ENCODE assay signal across 9 cellular contexts in genomic region chr7:100829150-100829716, GRCh38. TPM values are rescaled to one million over a fixed set of nuclear protein-coding genes. Genes with fewer than 3 reads are reported as not detected.
DNase-seq lines count a peak whose midpoint lies in the region; ATAC-seq and TF ChIP-seq lines count a peak whose summit lies in the region.
"Had no signal": no experiment of that assay in that cellular context is flagged by ENCODE, and none has a peak within 500 bp of the region (broad histone marks: within the 10 kb centered on the region; RNA-seq: fewer than 3 reads in every experiment).

No MANE protein-coding gene starts in this region.

- H3K27ac ChIP-seq in HUES6 (ENCODE audit: low read depth, low read length): no peak overlapping the region; the same call in 1 of the 2 replicates
- peak overlapping the region; percentile 91 for H3K27ac ChIP-seq in left ventricle myocardium inferior (replicated peaks)
- no peak overlapping the region for H3K27ac ChIP-seq in trophoblast cell (ENCODE audit: low read depth, low read length)

- peak overlapping the region; percentile 38 for H3K18ac ChIP-seq in trophoblast cell (ENCODE audit: low read length)

- no peak overlapping the region for H3K23ac ChIP-seq in trophoblast cell (ENCODE audit: low read length)

- intact Hi-C loops in left ventricle myocardium inferior (cut with micrococcal nuclease): no loop called here

- H3K4me3 ChIP-seq in HUES6 (ENCODE audit: low read depth, low read length): peak overlapping the region; percentile 96; the same call in 1 of the 2 replicates
- H3K4me3 ChIP-seq in left ventricle myocardium inferior: peak overlapping the region; percentile 72
- no peak overlapping the region for H3K4me3 ChIP-seq in trophoblast cell (ENCODE audit: low read depth, low read length)
- H3K4me3 ChIP-seq: MG63 had no signal

- H3K4me1 ChIP-seq in HUES6 (ENCODE audit: control insufficient read depth, insufficient read depth, low read length) (peaks cover 14% of the 10 kb centered on the region), left ventricle myocardium inferior (peaks cover 35% of the 10 kb centered on the region), trophoblast cell (ENCODE audit: control insufficient read depth in 1 of 2, insufficient read depth in 2 of 2, low read length in 2 of 2) (peaks cover 13 to 19% of the 10 kb centered on the region in 2 experiments)

- peaks cover 29% of the 10 kb centered on the region for H3K79me2 ChIP-seq in trophoblast cell (ENCODE audit: control insufficient read depth, insufficient read depth, low read length, poor library complexity)

- DNase-seq in left ventricle myocardium inferior: peak; percentile 63
- DNase-seq in trophoblast cell: no peak
- no peak for DNase-seq in NCI-H446 treated with DMSO at 0.1 percent for 48 hours (lab: John Stamatoyannopoulos, UW)
- no peak for DNase-seq in SKM-1 treated with dmso at 0.1 percent for 144 hours (lab: John Stamatoyannopoulos, UW; ENCODE audit: unreplicated experiment)
- DNase-seq: activated T-cell treated with anti-CD3 and anti-CD28 coated beads, Interleukin-2, amount 50 U/mL, for 48 hours; hypothalamus; MG63 had no signal

- peak overlapping the region; percentile 53 for H4K8ac ChIP-seq in trophoblast cell (ENCODE audit: low read depth, low read length)

- no peaks in the 10 kb centered on the region for H3K27me3 ChIP-seq in HUES6 (ENCODE audit: control insufficient read depth, insufficient read depth, low read length)
- H3K27me3 ChIP-seq in left ventricle myocardium inferior (ENCODE audit: low read depth): peaks cover 4% of the 10 kb centered on the region
- no peaks in the 10 kb centered on the region for H3K27me3 ChIP-seq in trophoblast cell (ENCODE audit: insufficient read depth, low read length)
- H3K27me3 ChIP-seq: MG63 had no signal

- WGBS in trophoblast cell (ENCODE audit: extremely low coverage, insufficient coverage, insufficient read length): no CpG with 5 or more reads among the region's 20 CpGs

- H3K79me1 ChIP-seq in trophoblast cell (ENCODE audit: low read length): peaks cover 30% of the 10 kb centered on the region

- H4K91ac ChIP-seq in trophoblast cell (ENCODE audit: low read depth, low read length): peak overlapping the region; percentile 68

- H3K14ac ChIP-seq in trophoblast cell (ENCODE audit: low read length): peak overlapping the region; percentile 46

- no peak overlapping the region for H2BK5ac ChIP-seq in trophoblast cell (ENCODE audit: low read depth, low read length, poor library complexity)

- peak overlapping the region; percentile 37 for H2BK120ac ChIP-seq in trophoblast cell (ENCODE audit: insufficient read depth, low read length, poor library complexity)

- H3K9ac ChIP-seq in HUES6 (ENCODE audit: low read length) (no peak overlapping the region), trophoblast cell (ENCODE audit: low read length) (no peak overlapping the region)

- H3K4me2 ChIP-seq in trophoblast cell (ENCODE audit: low read length): no peak overlapping the region

- no peak overlapping the region for H2AFZ ChIP-seq in trophoblast cell (ENCODE audit: insufficient read depth, low read length, poor library complexity)

- TF ChIP-seq CTCF in left ventricle myocardium inferior (IDR thresholded peaks at IDR 0.05; ENCODE audit: borderline replicate concordance): no peak

- peak overlapping the region; percentile 43 for H2BK12ac ChIP-seq in trophoblast cell (ENCODE audit: low read length)

- H3K9me3 ChIP-seq in HUES6 (ENCODE audit: control insufficient read depth, insufficient read depth, low read depth, low read length) (no peaks in the 10 kb centered on the region), left ventricle myocardium inferior (replicated peaks) (no peaks in the 10 kb centered on the region), trophoblast cell (ENCODE audit: insufficient read depth, low read depth, low read length) (no peaks in the 10 kb centered on the region)
- H3K9me3 ChIP-seq: MG63 had no signal

- ATAC-seq in esophagus mucosa: no peak

- peak overlapping the region; percentile 63 for H4K12ac ChIP-seq in trophoblast cell (ENCODE audit: low read depth, low read length)

- peaks cover 5% of the 10 kb centered on the region for H3K36me3 ChIP-seq in HUES6 (ENCODE audit: control insufficient read depth, insufficient read depth, low read length)
- H3K36me3 ChIP-seq in left ventricle myocardium inferior: peaks cover under 1% of the 10 kb centered on the region
- peaks cover 5 to 8% of the 10 kb centered on the region in 2 experiments for H3K36me3 ChIP-seq in trophoblast cell (ENCODE audit: control insufficient read depth in 1 of 2, insufficient read depth in 2 of 2, low read length in 2 of 2)
- H3K36me3 ChIP-seq: MG63 had no signal

- H3K4ac ChIP-seq in trophoblast cell (ENCODE audit: low read depth, low read length): no peak overlapping the region

- peak overlapping the region; percentile 53 for H2AK5ac ChIP-seq in trophoblast cell (ENCODE audit: low read length)

RNA-seq across cellular contexts. Expression of gene EPHB4, which starts 1.9 kb away (rescaled TPM):
- total RNA-seq in left ventricle myocardium inferior: 20.3 TPM
- 103 and 106 TPM in 2 replicates for polyA plus RNA-seq in trophoblast cell (2013)
- 30.3 TPM for total RNA-seq in esophagus mucosa

RNA-seq across cellular contexts. Expression of gene SLC12A9, which starts 23.3 kb away (rescaled TPM):
- total RNA-seq in left ventricle myocardium inferior (10.9 TPM), esophagus mucosa (13.5 TPM)
- 18.4 and 20.0 TPM in 2 replicates for polyA plus RNA-seq in trophoblast cell (2013)

RNA-seq across cellular contexts. Expression of gene TRIP6, which starts 38.0 kb away (rescaled TPM):
- 11.7 TPM for total RNA-seq in left ventricle myocardium inferior
- 75.4 and 76.0 TPM in 2 replicates for polyA plus RNA-seq in trophoblast cell (2013)
- total RNA-seq in esophagus mucosa: 61.1 TPM

RNA-seq across cellular contexts. Expression of gene SRRT, which starts 45.7 kb away (rescaled TPM):
- total RNA-seq in left ventricle myocardium inferior: 51.3 TPM
- polyA plus RNA-seq in trophoblast cell (2013): 115 and 117 TPM in 2 replicates
- 63.5 TPM for total RNA-seq in esophagus mucosa
